Comparison of ENCODE assay signal across 16 cellular contexts in genomic region chr3:11632966-11633365, GRCh38. TPM values are rescaled to one million over a fixed set of nuclear protein-coding genes. Genes with fewer than 3 reads are reported as not detected.
DNase-seq lines count a peak whose midpoint lies in the region; ATAC-seq and TF ChIP-seq lines count a peak whose summit lies in the region.
"Had no signal": no experiment of that assay in that cellular context is flagged by ENCODE, and none has a peak within 500 bp of the region (broad histone marks: within the 10 kb centered on the region; RNA-seq: fewer than 3 reads in every experiment).

No MANE protein-coding gene starts in this region.

- peaks cover 15% of the 10 kb centered on the region for H3K36me3 ChIP-seq in mesodermal cell (ENCODE audit: control insufficient read depth, insufficient read depth, low read length)
- no peaks in the 10 kb centered on the region for H3K36me3 ChIP-seq in testis (ENCODE audit: low read depth, missing control alignments)
- H3K36me3 ChIP-seq in Karpas-422 (ENCODE audit: insufficient read depth, low read length), result no peaks in the 10 kb centered on the region

- H3K4me1 ChIP-seq in mesodermal cell (ENCODE audit: control insufficient read depth, insufficient read depth, low read length, poor library complexity, severe bottlenecking) (peaks cover 39% of the 10 kb centered on the region), testis (peaks cover 62% of the 10 kb centered on the region), Karpas-422 (ENCODE audit: low read length) (peaks cover 32% of the 10 kb centered on the region)

- H3K27me3 Mint-ChIP-seq in activated T-cell treated with anti-CD3 and anti-CD28 coated beads, Interleukin-2, amount 50 U/mL, for 72 hours (ENCODE audit: low read depth), result no peaks in the 10 kb centered on the region
- no peaks in the 10 kb centered on the region for H3K27me3 Mint-ChIP-seq in activated T-helper 2 cell treated with anti-CD3 and anti-CD28 coated beads, Interferon-gamma antibody, Interleukin-2, Interleukin-4, amounts not matched to agents 10 μg/mL and 5 μg/mL and 100 μg/mL, durations not matched to agents 14 hours and 24 hours and 36 hours (ENCODE audit: low read depth)

- H4K20me1 ChIP-seq in Karpas-422 (ENCODE audit: insufficient read depth, low read depth, low read length), result peaks cover 56% of the 10 kb centered on the region

- no peak for TF ChIP-seq CTCF in testis (IDR thresholded peaks at IDR 0.05)

- no peak for TF ChIP-seq POLR2A in testis (IDR thresholded peaks at IDR 0.05)

- H3K4me2 ChIP-seq in Karpas-422 (ENCODE audit: low read depth, low read length, poor library complexity, severe bottlenecking), result no peak overlapping the region

- H2AFZ ChIP-seq in Karpas-422 (ENCODE audit: low read length), result no peak overlapping the region

- H3K4me3 ChIP-seq in mesodermal cell (ENCODE audit: extremely low read depth, insufficient read depth, low read length, poor library complexity, severe bottlenecking) (no peak overlapping the region), testis (no peak overlapping the region), Karpas-422 (ENCODE audit: low read length) (no peak overlapping the region)
- H3K4me3 ChIP-seq: skin epidermis had no signal

- H3K27me3 ChIP-seq in testis, result no peaks in the 10 kb centered on the region
- H3K27me3 ChIP-seq in Karpas-422 (ENCODE audit: low read length), result no peaks in the 10 kb centered on the region

- H3K4me1 Mint-ChIP-seq in activated T-cell treated with anti-CD3 and anti-CD28 coated beads, Interleukin-2, amount 50 U/mL, for 72 hours (ENCODE audit: low read depth), result peaks cover 76% of the 10 kb centered on the region
- peaks cover 68% of the 10 kb centered on the region for H3K4me1 Mint-ChIP-seq in activated T-helper 2 cell treated with anti-CD3 and anti-CD28 coated beads, Interferon-gamma antibody, Interleukin-2, Interleukin-4, amounts not matched to agents 10 μg/mL and 5 μg/mL and 100 μg/mL, durations not matched to agents 14 hours and 24 hours and 36 hours (ENCODE audit: low read depth)

- no peak overlapping the region for H3K9ac ChIP-seq in Karpas-422 (ENCODE audit: low read length)

- peak overlapping the region; percentile 33 for H3K27ac Mint-ChIP-seq in activated T-cell treated with anti-CD3 and anti-CD28 coated beads, Interleukin-2, amount 50 U/mL, for 72 hours
- no peak overlapping the region for H3K27ac Mint-ChIP-seq in activated T-helper 2 cell treated with anti-CD3 and anti-CD28 coated beads, Interferon-gamma antibody, Interleukin-2, Interleukin-4, amounts not matched to agents 10 μg/mL and 5 μg/mL and 100 μg/mL, durations not matched to agents 14 hours and 24 hours and 36 hours

- intact Hi-C loops in activated T-helper 2 cell treated with anti-CD3 and anti-CD28 coated beads, Interferon-gamma antibody, Interleukin-2, Interleukin-4, amounts not matched to agents 10 μg/mL and 5 μg/mL and 100 μg/mL, durations not matched to agents 14 hours and 24 hours and 36 hours (cut with micrococcal nuclease), result no loop called here
- intact Hi-C loops in testis (cut with DNase I; ENCODE audit: low total_unique reads), result no loop called here

- H3K27ac ChIP-seq in mesodermal cell (ENCODE audit: low read depth, low read length, severe bottlenecking), result peak overlapping the region; percentile 46
- H3K27ac ChIP-seq in testis, result peak overlapping the region; percentile 27 to 81
- no peak overlapping the region for H3K27ac ChIP-seq in Karpas-422 (ENCODE audit: low read length)

- peak overlapping the region in 1 of 2 donors; percentile 62 for H3K4me3 Mint-ChIP-seq in activated T-cell treated with anti-CD3 and anti-CD28 coated beads, Interleukin-2, amount 50 U/mL, for 72 hours
- H3K4me3 Mint-ChIP-seq in activated T-helper 2 cell treated with anti-CD3 and anti-CD28 coated beads, Interferon-gamma antibody, Interleukin-2, Interleukin-4, amounts not matched to agents 10 μg/mL and 5 μg/mL and 100 μg/mL, durations not matched to agents 14 hours and 24 hours and 36 hours (ENCODE audit: low read depth), result peak overlapping the region; percentile 9
- H3K4me3 Mint-ChIP-seq: activated T-cell treated with anti-CD3 and anti-CD28 coated beads, Interleukin-2, amount 50 U/mL, for 4 hours had no signal

- H3K9me3 ChIP-seq in mesodermal cell (ENCODE audit: control insufficient read depth, low read length) (no peaks in the 10 kb centered on the region), testis (no peaks in the 10 kb centered on the region), Karpas-422 (ENCODE audit: low read length) (no peaks in the 10 kb centered on the region)

- peaks cover 100% of the 10 kb centered on the region for H3K79me2 ChIP-seq in Karpas-422 (ENCODE audit: low read length)

- 70 to 79% methylated on average over 2 of the region's 3 CpGs for WGBS in mesodermal cell (ENCODE audit: insufficient coverage in 2 of 2), 2 experiments
- 52 to 57% methylated on average over 3 of the region's 3 CpGs for WGBS in testis, 2 donors

- no peak for DNase-seq in activated T-cell treated with anti-CD3 and anti-CD28 coated beads, Interleukin-2, amount 50 U/mL, for 72 hours
- DNase-seq in activated T-cell treated with anti-CD3 and anti-CD28 coated beads, Interleukin-2, amount 50 U/mL, for 48 hours, result no peak
- DNase-seq in activated T-helper 2 cell treated with anti-CD3 and anti-CD28 coated beads, Interferon-gamma antibody, Interleukin-2, Interleukin-4, amounts not matched to agents 10 μg/mL and 5 μg/mL and 100 μg/mL, durations not matched to agents 14 hours and 24 hours and 36 hours (ENCODE audit: low spot score), result no peak
- DNase-seq in testis (no peak), Karpas-422 (no peak), NCI-H1694 (lab: John Stamatoyannopoulos, UW) (no peak)
- DNase-seq: ACHN; activated CD4-positive, alpha-beta T cell treated with anti-CD3 and anti-CD28 coated beads for 4 hours; activated T-cell treated with anti-CD3 and anti-CD28 coated beads, Interleukin-2, amount 50 U/mL, for 4 hours; anterior cingulate cortex; COR-L47; foreskin fibroblast had no signal

- H3K36me3 Mint-ChIP-seq in activated T-cell treated with anti-CD3 and anti-CD28 coated beads, Interleukin-2, amount 50 U/mL, for 72 hours (ENCODE audit: insufficient read depth in 2 of 2), result peaks cover 0 to 1% of the 10 kb centered on the region in 2 donors
- H3K36me3 Mint-ChIP-seq in activated T-helper 2 cell treated with anti-CD3 and anti-CD28 coated beads, Interferon-gamma antibody, Interleukin-2, Interleukin-4, amounts not matched to agents 10 μg/mL and 5 μg/mL and 100 μg/mL, durations not matched to agents 14 hours and 24 hours and 36 hours (ENCODE audit: low read depth), result peaks cover 42% of the 10 kb centered on the region

- no peaks in the 10 kb centered on the region for H3K9me3 Mint-ChIP-seq in activated T-cell treated with anti-CD3 and anti-CD28 coated beads, Interleukin-2, amount 50 U/mL, for 72 hours
- H3K9me3 Mint-ChIP-seq in activated T-helper 2 cell treated with anti-CD3 and anti-CD28 coated beads, Interferon-gamma antibody, Interleukin-2, Interleukin-4, amounts not matched to agents 10 μg/mL and 5 μg/mL and 100 μg/mL, durations not matched to agents 14 hours and 24 hours and 36 hours, result no peaks in the 10 kb centered on the region
- H3K9me3 Mint-ChIP-seq: activated T-cell treated with anti-CD3 and anti-CD28 coated beads, Interleukin-2, amount 50 U/mL, for 4 hours had no signal

- H3K9me2 ChIP-seq in Karpas-422 (replicated peaks; ENCODE audit: insufficient read depth, low read length), result no peaks in the 10 kb centered on the region

- ATAC-seq in activated T-cell treated with anti-CD3 and anti-CD28 coated beads, Interleukin-2, amount 50 U/mL, for 72 hours (replicated peaks in 1 of 2), result no peak
- no peak for ATAC-seq in GM19328 (IDR thresholded peaks at IDR 0.05; ENCODE audit: unreplicated experiment)
- ATAC-seq: activated T-cell treated with anti-CD3 and anti-CD28 coated beads, Interleukin-2, amount 50 U/mL, for 4 hours; SK-N-SH treated with all-trans-retinoic acid at 6 μM for 48 hours had no signal

RNA-seq across cellular contexts. Expression of gene VGLL4, which starts 10.7 kb away (rescaled TPM):
- total RNA-seq in activated T-cell treated with anti-CD3 and anti-CD28 coated beads, Interleukin-2, amount 50 U/mL, for 72 hours, result 10 to 100 TPM; 22.3 to 23.7 TPM
- 66.6 and 69.8 TPM in 2 replicates for total RNA-seq in activated T-helper 2 cell treated with anti-CD3 and anti-CD28 coated beads, Interferon-gamma antibody, Interleukin-2, Interleukin-4, amounts not matched to agents 10 μg/mL and 5 μg/mL and 100 μg/mL, durations not matched to agents 14 hours and 24 hours and 36 hours
- polyA plus RNA-seq in mesodermal cell (2013, experiment 1 of 2), result 115 TPM
- polyA plus RNA-seq in mesodermal cell (2013, experiment 2 of 2), result 90.5 TPM
- 100 to 1,000 TPM; 169 to 209 TPM for total RNA-seq in testis
- 72.9 TPM for polyA plus RNA-seq in testis (ENCODE audit: insufficient read depth, low read depth, low replicate concordance)
- 125 and 152 TPM in 2 replicates for total RNA-seq in Karpas-422 (2014; rRNA removed; shearing (Covaris generic); ENCODE audit: low replicate concordance)
